7 cellular contexts compared by ENCODE assay signal in genomic region chr12:118150625-118151024, GRCh38.
"Had no signal": no experiment of that assay in that cellular context is flagged by ENCODE, and none has a peak within 500 bp of the region (broad histone marks: within the 10 kb centered on the region; RNA-seq: fewer than 3 reads in every experiment).

No MANE protein-coding gene starts in this region.

- H3K4me3 Mint-ChIP-seq: activated T-cell treated with anti-CD3 and anti-CD28 coated beads, Interleukin-2, amount 50 U/mL, for 4 hours had no signal

- DNase-seq: activated CD4-positive, alpha-beta T cell treated with anti-CD3 and anti-CD28 coated beads for 48 hours; activated T-cell treated with anti-CD3 and anti-CD28 coated beads, Interleukin-2, amount 50 U/mL, for 4 hours; left lung; mesendoderm; retina; stimulated activated CD4-positive, alpha-beta T cell treated with anti-CD3 and anti-CD28 coated beads, Interleukin-4, amount 100 ng/mL, for 4 hours; T-helper 1 cell had no signal

- ATAC-seq: activated T-cell treated with anti-CD3 and anti-CD28 coated beads, Interleukin-2, amount 50 U/mL, for 4 hours; left lung had no signal

- H3K9me3 Mint-ChIP-seq: activated T-cell treated with anti-CD3 and anti-CD28 coated beads, Interleukin-2, amount 50 U/mL, for 4 hours had no signal
